In the genomic region with DNA sequence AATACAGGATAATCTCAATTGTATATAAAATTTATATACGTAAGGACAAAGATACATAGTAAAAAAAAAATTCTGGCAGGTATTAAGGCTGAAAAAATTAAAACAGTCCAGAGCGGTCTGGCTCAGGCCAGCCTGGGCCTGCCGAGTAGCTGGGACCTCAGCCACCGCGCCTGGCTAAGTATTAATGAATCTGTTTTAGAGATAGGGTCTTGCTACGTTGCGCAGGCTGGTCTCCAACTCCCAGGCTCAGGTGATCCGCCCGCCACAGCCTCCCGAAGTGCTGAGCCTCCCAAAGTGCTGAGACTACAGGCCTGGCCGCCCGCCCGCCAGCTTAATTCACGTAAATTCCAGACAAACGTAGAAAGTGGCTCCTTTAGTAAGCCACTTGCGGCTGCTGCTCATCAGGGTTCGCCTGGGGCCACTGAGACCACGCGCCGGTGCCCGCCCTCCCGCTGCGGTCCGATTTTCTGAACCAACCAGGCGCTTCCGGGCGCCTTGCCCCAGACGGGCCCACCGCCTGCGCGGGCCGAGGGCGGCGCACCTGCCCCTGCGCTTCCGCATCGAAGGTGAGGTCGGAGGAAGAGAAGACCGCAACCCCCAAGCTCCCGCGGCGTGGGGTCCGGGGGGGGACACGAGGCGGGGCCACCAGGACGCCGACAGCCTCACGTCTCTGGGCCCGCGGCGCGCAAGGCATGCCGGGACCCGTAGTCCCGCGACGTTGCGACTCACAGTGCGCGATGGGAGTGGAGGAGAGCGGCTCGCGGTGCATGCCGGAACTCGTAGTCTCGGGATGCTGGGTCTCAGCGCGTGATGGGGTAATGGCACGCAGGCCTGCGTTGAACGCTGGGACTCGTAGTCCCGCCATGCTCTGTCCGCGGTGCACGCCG, we compare ENCODE assay signal across 8 cellular contexts. TPM values are rescaled to one million over a fixed set of nuclear protein-coding genes. Genes with fewer than 3 reads are reported as not detected.
DNase-seq lines count a peak whose midpoint lies in the region; ATAC-seq and TF ChIP-seq lines count a peak whose summit lies in the region.

No MANE protein-coding gene starts in this region.

- H3K27me3 Mint-ChIP-seq in activated naive CD8-positive, alpha-beta T cell treated with anti-CD3 and anti-CD28 coated beads, Interleukin-2, amount 10 ng/mL, durations not matched to agents 7 days and 5 days, result no peaks in the 10 kb centered on the region
- peaks cover 3% of the 10 kb centered on the region for H3K27me3 Mint-ChIP-seq in glutamatergic neuron (ENCODE audit: unreplicated experiment)

- H3K27me3 ChIP-seq in testis, result no peaks in the 10 kb centered on the region

- peaks cover 27% of the 10 kb centered on the region for H3K36me3 Mint-ChIP-seq in activated naive CD8-positive, alpha-beta T cell treated with anti-CD3 and anti-CD28 coated beads, Interleukin-2, amount 10 ng/mL, durations not matched to agents 7 days and 5 days
- H3K36me3 Mint-ChIP-seq in glutamatergic neuron (ENCODE audit: unreplicated experiment), result no peaks in the 10 kb centered on the region

- DNase-seq in GM12864 (ENCODE audit: low read depth), result peak; percentile 98
- peak; percentile 99 for DNase-seq in NCI-H1105 treated with DMSO at 0.1 percent for 48 hours (lab: John Stamatoyannopoulos, UW)
- DNase-seq in SKM-1 treated with dmso at 0.1 percent for 144 hours (lab: John Stamatoyannopoulos, UW; ENCODE audit: unreplicated experiment), result peak; percentile 96
- DNase-seq in activated naive CD8-positive, alpha-beta T cell treated with anti-CD3 and anti-CD28 coated beads, Interleukin-2, amount 10 ng/mL, durations not matched to agents 7 days and 5 days, result peak; percentile 98
- peak; percentile 97 for DNase-seq in glutamatergic neuron
- DNase-seq in omental fat pad (ENCODE audit: low spot score), result peak; percentile 88
- peak; percentile 100 for DNase-seq in testis

- peak overlapping the region; percentile 99 to 100 for H3K27ac ChIP-seq in testis

- TF ChIP-seq CTCF in GM12864 (IDR thresholded peaks at IDR 0.05; ENCODE audit: low read depth, low read length, missing control alignments) (no peak), glutamatergic neuron (IDR thresholded peaks at IDR 0.05; ENCODE audit: partially characterized antibody, unreplicated experiment) (no peak), omental fat pad (IDR thresholded peaks at IDR 0.05) (no peak), testis (IDR thresholded peaks at IDR 0.05) (no peak)

- WGBS in testis, 2 donors, result 0 to 2% methylated on average over 24 to 74 of the region's 77 CpGs

- H3K36me3 ChIP-seq in testis (ENCODE audit: low read depth, missing control alignments), result no peaks in the 10 kb centered on the region

- peaks cover 35% of the 10 kb centered on the region for H3K4me1 Mint-ChIP-seq in activated naive CD8-positive, alpha-beta T cell treated with anti-CD3 and anti-CD28 coated beads, Interleukin-2, amount 10 ng/mL, durations not matched to agents 7 days and 5 days
- H3K4me1 Mint-ChIP-seq in glutamatergic neuron (ENCODE audit: low read depth, unreplicated experiment), result peaks cover 10% of the 10 kb centered on the region

- peak overlapping the region; percentile 95 for H3K4me3 Mint-ChIP-seq in activated naive CD8-positive, alpha-beta T cell treated with anti-CD3 and anti-CD28 coated beads, Interleukin-2, amount 10 ng/mL, durations not matched to agents 7 days and 5 days
- H3K4me3 Mint-ChIP-seq in glutamatergic neuron (ENCODE audit: unreplicated experiment), result peak overlapping the region; percentile 89

- H3K4me3 ChIP-seq in GM12864 (ENCODE audit: low read depth, low read length) (peak overlapping the region; percentile 94), testis (peak overlapping the region; percentile 97 to 99)

- H3K9me3 ChIP-seq in testis, result no peaks in the 10 kb centered on the region

- peaks cover 16% of the 10 kb centered on the region for H3K4me1 ChIP-seq in testis

- peak overlapping the region; percentile 99 for H3K27ac Mint-ChIP-seq in activated naive CD8-positive, alpha-beta T cell treated with anti-CD3 and anti-CD28 coated beads, Interleukin-2, amount 10 ng/mL, durations not matched to agents 7 days and 5 days
- peak overlapping the region; percentile 94 for H3K27ac Mint-ChIP-seq in glutamatergic neuron (ENCODE audit: unreplicated experiment)

- peak; percentile 92 for ATAC-seq in HG02678 (IDR thresholded peaks at IDR 0.05; ENCODE audit: unreplicated experiment)
- ATAC-seq in activated naive CD8-positive, alpha-beta T cell treated with anti-CD3 and anti-CD28 coated beads, Interleukin-2, amount 10 ng/mL, durations not matched to agents 7 days and 5 days (ENCODE audit: low read depth), result peak; percentile 89
- peak; percentile 98 for ATAC-seq in omental fat pad (ENCODE audit: low FRiP score)

- intact Hi-C loops in testis (cut with DNase I; ENCODE audit: low total_unique reads), result no loop called here

- POLR2A ChIA-PET in activated naive CD8-positive, alpha-beta T cell treated with anti-CD3 and anti-CD28 coated beads, Interleukin-2, amount 10 ng/mL, durations not matched to agents 7 days and 5 days (lab: Charles Lee), result interaction anchor here (0.8 to 1.0 kb wide), 3 partner anchors 156 to 355 kb away, joined by 3 to 4 read pairs (median 3); partner anchors contain the start of gene RBFA

- TF ChIP-seq POLR2A in testis (IDR thresholded peaks at IDR 0.05), result no peak

- H3K9me3 Mint-ChIP-seq in activated naive CD8-positive, alpha-beta T cell treated with anti-CD3 and anti-CD28 coated beads, Interleukin-2, amount 10 ng/mL, durations not matched to agents 7 days and 5 days, result peaks cover 9% of the 10 kb centered on the region
- peaks cover 7% of the 10 kb centered on the region for H3K9me3 Mint-ChIP-seq in glutamatergic neuron (ENCODE audit: unreplicated experiment)

RNA-seq across cellular contexts. Expression of gene CTDP1, which starts 0.7 kb away (rescaled TPM):
- 10 to 100 TPM; 41.6 to 42.5 TPM for total RNA-seq in activated naive CD8-positive, alpha-beta T cell treated with anti-CD3 and anti-CD28 coated beads, Interleukin-2, amount 10 ng/mL, durations not matched to agents 7 days and 5 days
- total RNA-seq in glutamatergic neuron (ENCODE audit: unreplicated experiment), result 34.8 TPM
- 10 to 100 TPM; 11.8 to 25.2 (median 16.0) TPM for total RNA-seq in omental fat pad
- 10 to 100 TPM; 41.0 to 47.2 TPM for total RNA-seq in testis
- polyA plus RNA-seq in testis (ENCODE audit: insufficient read depth, low read depth, low replicate concordance), result 51.0 TPM

Comparison
In these comparisons a context has a peak if more than half of its experiments do, and no peak if none do; other contexts are left out.
1. Peak in every context shown above with its lines: DNase-seq, ATAC-seq, H3K4me3 ChIP-seq and H3K27ac ChIP-seq.